In the genomic region with DNA sequence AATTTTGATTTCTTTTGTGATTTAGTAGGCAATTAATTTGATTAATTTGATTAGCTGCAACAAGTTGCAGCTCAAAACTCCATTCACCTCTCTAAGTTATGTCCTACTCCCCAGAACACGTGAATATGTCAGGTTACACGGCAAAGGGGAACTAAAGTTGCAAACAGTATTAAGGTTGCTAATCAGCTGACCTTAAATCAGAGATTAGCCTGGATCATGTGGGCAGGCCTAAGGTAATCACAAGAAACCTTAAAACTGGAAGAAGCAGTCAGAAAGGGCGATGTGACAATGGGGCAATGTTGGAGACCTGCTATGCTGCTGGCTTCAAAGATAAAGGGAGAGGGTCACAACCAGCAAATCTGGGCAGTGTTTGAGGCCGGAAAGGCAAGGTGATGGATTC, we compare ENCODE assay signal across 24 cellular contexts. TPM values are rescaled to one million over a fixed set of nuclear protein-coding genes. Genes with fewer than 3 reads are reported as not detected.
DNase-seq lines count a peak whose midpoint lies in the region; ATAC-seq, FAIRE-seq and TF ChIP-seq lines count a peak whose summit lies in the region.
"Had no signal": no experiment of that assay in that cellular context is flagged by ENCODE, and none has a peak within 500 bp of the region (broad histone marks: within the 10 kb centered on the region; RNA-seq: fewer than 3 reads in every experiment).

No MANE protein-coding gene starts in this region.

- no peaks in the 10 kb centered on the region for H3K9me3 ChIP-seq in H1 (ENCODE audit: insufficient read depth in 2 of 2, low read depth in 1 of 2, low read length in 1 of 2)
- no peaks in the 10 kb centered on the region for H3K9me3 ChIP-seq in neural progenitor cell (ENCODE audit: low read depth)
- H3K9me3 ChIP-seq: HAP-1 had no signal

- TF ChIP-seq EP300 in H1 (IDR thresholded peaks at IDR 0.05; ENCODE audit: borderline replicate concordance in 1 of 2, low read depth in 2 of 2, low read length in 2 of 2): no peak

- TF ChIP-seq POLR2A in H1 (IDR thresholded peaks at IDR 0.05; ENCODE audit: control extremely low read depth in 1 of 2, low read depth in 2 of 2, low read length in 2 of 2): no peak

- WGBS in H1 (ENCODE audit: extremely low coverage in 1 of 2, insufficient coverage in 1 of 2, insufficient read length in 1 of 2, insufficient replicate concordance in 2 of 2, low coverage in 1 of 2, low lambda C conversion rate in 2 of 2, missing lambda C conversion rate in 1 of 2), 2 experiments: 92% methylated on average over 4 of the region's 4 CpGs; no CpG with 5 or more reads in 1 of the 2 experiments

- no peak for TF ChIP-seq RAD21 in H1 (IDR thresholded peaks at IDR 0.05 in 1 of 2, conservative IDR thresholded peaks at IDR 0.05 in 1 of 2; ENCODE audit: low read depth in 2 of 2, low read length in 2 of 2)

- H3K9ac ChIP-seq in H1 (replicated peaks in 1 of 4; ENCODE audit: extremely low read depth in 1 of 4, low read depth in 3 of 4, low read length in 3 of 4): no peak overlapping the region
- no peak overlapping the region for H3K9ac ChIP-seq in neural progenitor cell

- peak; percentile 39 for DNase-seq in OCI-M1 (lab: John Stamatoyannopoulos, UW)
- DNase-seq in H1 (ENCODE audit: low read depth in 1 of 2, low spot score in 2 of 2): no peak
- DNase-seq in neural progenitor cell (ENCODE audit: low spot score): peak; percentile 36
- DNase-seq in mesothelial cell of epicardium (ENCODE audit: low spot score in 2 of 2, unreplicated experiment in 2 of 2): no peak
- DNase-seq in GM19238 (ENCODE audit: insufficient read length, low spot score): no peak
- DNase-seq in glutamatergic neuron: no peak
- DNase-seq: C1 segment of cervical spinal cord; CD4-positive, alpha-beta memory T cell; COR-L47; DMS53; Kasumi-1; MV-4-11; NCI-H1105 treated with DMSO at 0.1 percent for 48 hours; NCI-H146; NCI-H1930; NCI-H2107; NCI-H446 treated with DMSO at 0.1 percent for 48 hours; NCI-H526; SHP77; T-cell had no signal

- FAIRE-seq in H1 (lab: Jason Lieb, UNC): no peak

- H2AFZ ChIP-seq in H1 (ENCODE audit: low read length): peak overlapping the region; percentile 37; the same call in 1 of the 2 replicates
- peak overlapping the region; percentile 23 for H2AFZ ChIP-seq in neural progenitor cell (replicated peaks)

- H2BK20ac ChIP-seq in H1 (ENCODE audit: low read length): no peak overlapping the region

- H3K4me3 Mint-ChIP-seq in neural progenitor cell (no peak overlapping the region), mesothelial cell of epicardium (no peak overlapping the region), glutamatergic neuron (ENCODE audit: unreplicated experiment) (no peak overlapping the region)
- H3K4me3 Mint-ChIP-seq: CD4-positive, alpha-beta memory T cell; T-cell had no signal

- H2AK5ac ChIP-seq in H1 (ENCODE audit: low read depth, low read length): no peak overlapping the region

- H3K9me3 Mint-ChIP-seq in neural progenitor cell (no peaks in the 10 kb centered on the region), mesothelial cell of epicardium (peaks cover 7% of the 10 kb centered on the region), glutamatergic neuron (ENCODE audit: unreplicated experiment) (no peaks in the 10 kb centered on the region)
- H3K9me3 Mint-ChIP-seq: CD4-positive, alpha-beta memory T cell; T-cell had no signal

- no peak overlapping the region for H2BK5ac ChIP-seq in H1 (ENCODE audit: low read depth, low read length)

- H3K36me3 ChIP-seq in H1 (ENCODE audit: control insufficient read depth in 2 of 4, insufficient read depth in 4 of 4, low read length in 3 of 4) (no peaks in the 10 kb centered on the region), neural progenitor cell (no peaks in the 10 kb centered on the region)
- H3K36me3 ChIP-seq: HAP-1 had no signal

- H3K56ac ChIP-seq in H1 (replicated peaks; ENCODE audit: insufficient read length, low read depth, low read length): no peak overlapping the region

- POLR2A ChIA-PET in H1 (lab: Charles Lee; ENCODE audit: partially characterized antibody): no interaction called here

- no peak overlapping the region for H3K4ac ChIP-seq in H1 (replicated peaks; ENCODE audit: insufficient read length, low read depth, low read length)

- H3K27ac Mint-ChIP-seq in neural progenitor cell (no peak overlapping the region), mesothelial cell of epicardium (no peak overlapping the region), glutamatergic neuron (ENCODE audit: unreplicated experiment) (no peak overlapping the region)
- H3K27ac Mint-ChIP-seq: CD4-positive, alpha-beta memory T cell; T-cell had no signal

- H3K4me1 ChIP-seq in H1 (replicated peaks in 1 of 4; ENCODE audit: control insufficient read depth in 3 of 4, insufficient read depth in 4 of 4, low read length in 3 of 4) (no peaks in the 10 kb centered on the region), neural progenitor cell (peaks cover 11% of the 10 kb centered on the region)
- H3K4me1 ChIP-seq: HAP-1 had no signal

- H3K36me3 Mint-ChIP-seq in neural progenitor cell (no peaks in the 10 kb centered on the region), mesothelial cell of epicardium (peaks cover 2% of the 10 kb centered on the region), glutamatergic neuron (ENCODE audit: unreplicated experiment) (no peaks in the 10 kb centered on the region)
- H3K36me3 Mint-ChIP-seq: CD4-positive, alpha-beta memory T cell; T-cell had no signal

- no peak overlapping the region for H3K4me3 ChIP-seq in H1 (ENCODE audit: extremely low read depth in 1 of 4, insufficient read depth in 2 of 4, low read depth in 3 of 4, low read length in 4 of 4)
- H3K4me3 ChIP-seq in neural progenitor cell: no peak overlapping the region
- H3K4me3 ChIP-seq: HAP-1 had no signal

- H3K23ac ChIP-seq in H1 (ENCODE audit: insufficient read length): no peak overlapping the region

- no peaks in the 10 kb centered on the region for H4K20me1 ChIP-seq in H1 (replicated peaks in 1 of 2; ENCODE audit: control insufficient read depth in 1 of 2, insufficient read depth in 2 of 2, low read length in 2 of 2)
- H4K20me1 ChIP-seq in neural progenitor cell (ENCODE audit: low read depth): no peaks in the 10 kb centered on the region

- H3K27me3 Mint-ChIP-seq in neural progenitor cell (ENCODE audit: insufficient read depth, low read depth) (no peaks in the 10 kb centered on the region), mesothelial cell of epicardium (ENCODE audit: low read depth) (no peaks in the 10 kb centered on the region), glutamatergic neuron (ENCODE audit: unreplicated experiment) (no peaks in the 10 kb centered on the region)

- H3K4me2 ChIP-seq in H1 (ENCODE audit: insufficient read depth in 1 of 2, low read depth in 2 of 2, low read length in 2 of 2): no peak overlapping the region
- peak overlapping the region; percentile 39 for H3K4me2 ChIP-seq in neural progenitor cell

- no peaks in the 10 kb centered on the region for H3F3A ChIP-seq in neural progenitor cell (ENCODE audit: low read depth)

- H3K79me2 ChIP-seq in H1 (ENCODE audit: control insufficient read depth in 1 of 2, insufficient read depth in 2 of 2, low read length in 2 of 2) (no peaks in the 10 kb centered on the region), neural progenitor cell (ENCODE audit: low read depth) (no peaks in the 10 kb centered on the region)

- no peak overlapping the region for H2BK120ac ChIP-seq in H1 (replicated peaks; ENCODE audit: low read depth, low read length)

- no peaks in the 10 kb centered on the region for H3K79me1 ChIP-seq in H1 (ENCODE audit: low read depth, low read length)

- no peak overlapping the region for H4K8ac ChIP-seq in H1 (ENCODE audit: extremely low read depth, insufficient read depth, low read length)

- H3K14ac ChIP-seq in H1 (ENCODE audit: insufficient read length): no peak overlapping the region

- CTCF ChIA-PET in H1 (lab: Charles Lee; ENCODE audit: partially characterized antibody): interaction anchor here (0.9 to 1.2 kb wide), 3 partner anchors 11 to 247 kb away, joined by 3 to 4 read pairs (median 3); no protein-coding TSS in a partner anchor

- no peak overlapping the region for H3K18ac ChIP-seq in H1 (ENCODE audit: extremely low read depth, low read length)

- H4K5ac ChIP-seq in H1 (ENCODE audit: insufficient read length, low read depth, low read length): no peak overlapping the region

- H3K27me3 ChIP-seq in H1 (replicated peaks in 1 of 4; ENCODE audit: control insufficient read depth in 3 of 4, extremely low read depth in 1 of 4, insufficient read depth in 3 of 4, low read length in 3 of 4) (no peaks in the 10 kb centered on the region), neural progenitor cell (no peaks in the 10 kb centered on the region)

- H4K91ac ChIP-seq in H1 (replicated peaks; ENCODE audit: insufficient read length, low read length): no peak overlapping the region

- no peak overlapping the region for H2BK12ac ChIP-seq in H1 (ENCODE audit: low read depth, low read length)

- TF ChIP-seq CTCF in H1 (IDR thresholded peaks at IDR 0.05; ENCODE audit: control extremely low read depth in 1 of 3, insufficient read depth in 1 of 3, low read depth in 1 of 3, low read length in 3 of 3): no peak
- no peak for TF ChIP-seq CTCF in neural progenitor cell (IDR thresholded peaks at IDR 0.05)
- TF ChIP-seq CTCF in mesothelial cell of epicardium (IDR thresholded peaks at IDR 0.05; ENCODE audit: unreplicated experiment): no peak
- TF ChIP-seq CTCF in glutamatergic neuron (IDR thresholded peaks at IDR 0.05; ENCODE audit: partially characterized antibody, unreplicated experiment): no peak

- H3K27ac ChIP-seq in H1 (ENCODE audit: low read depth, low read length) (no peak overlapping the region), neural progenitor cell (no peak overlapping the region)
- H3K27ac ChIP-seq: RWPE1 had no signal

- H2BK15ac ChIP-seq in H1 (ENCODE audit: low read length): no peak overlapping the region

- H3K4me1 Mint-ChIP-seq in neural progenitor cell (peaks cover 4% of the 10 kb centered on the region), mesothelial cell of epicardium (peaks cover 13% of the 10 kb centered on the region), glutamatergic neuron (ENCODE audit: low read depth, unreplicated experiment) (no peaks in the 10 kb centered on the region)

- no peaks in the 10 kb centered on the region for H3K23me2 ChIP-seq in H1 (ENCODE audit: low read depth, low read length)

- no peak for ATAC-seq in HG02885 (IDR thresholded peaks at IDR 0.05; ENCODE audit: poor library complexity, unreplicated experiment)
- ATAC-seq: Panc1, T-cell had no signal

RNA-seq across cellular contexts. Expression of gene ANXA1, which starts 47.3 kb away (rescaled TPM):
- total RNA-seq in H1 (2021; fragmentation: NEBNext Ultra II Directional; extraction: Animal tissue kit (Norgen Biotek cat#: 25700)): 5.7 and 6.7 TPM in 2 replicates
- polyA plus RNA-seq in H1 (2011; rRNA removed): 0.50 and 0.71 TPM in 2 replicates
- polyA plus RNA-seq in H1 (2011; cell fraction: cytosol; rRNA removed): 1.5 TPM
- polyA plus RNA-seq in H1 (2011; cell fraction: nucleus; rRNA removed): 0.23 TPM
- 1.5 to 5.3 TPM (median 2.6 TPM) in 4 replicates for polyA plus RNA-seq in H1 (2012, experiment 1 of 2)
- 0.62 TPM for polyA plus RNA-seq in H1 (2012, experiment 2 of 2)
- polyA plus RNA-seq in H1 (2013, experiment 1 of 2): 12.3 TPM
- 12.5 TPM for polyA plus RNA-seq in H1 (2013, experiment 2 of 2)
- 1.3 and 2.0 TPM in 2 replicates for polyA minus RNA-seq in H1 (2011; rRNA and poly(A)+ RNA removed)
- 3.4 TPM for polyA minus RNA-seq in H1 (2011; cell fraction: cytosol; rRNA and poly(A)+ RNA removed)
- polyA minus RNA-seq in H1 (2011; cell fraction: nucleus; rRNA and poly(A)+ RNA removed): 3.2 TPM
- 0.47 and 1.1 TPM in 2 replicates for total RNA-seq in neural progenitor cell (ENCODE audit: low replicate concordance)
- 166 to 189 TPM (median 183 TPM) in 3 replicates for total RNA-seq in mesothelial cell of epicardium
- total RNA-seq in glutamatergic neuron (ENCODE audit: unreplicated experiment): not detected

Comparison
In these comparisons a context has a peak if more than half of its experiments do, and no peak if none do; other contexts are left out.
1. DNase-seq: peak in OCI-M1 (single experiment) and neural progenitor cell (single experiment); none in H1 (0 of 2), mesothelial cell of epicardium (0 of 2), GM19238 (single experiment) and glutamatergic neuron (single experiment).
2. RNA of gene ANXA1, which starts 47.3 kb away (total RNA-seq): 166 to 189 TPM in mesothelial cell of epicardium; 5.7 to 6.7 TPM in H1, 0.47 to 1.1 TPM in neural progenitor cell and not detected in glutamatergic neuron (single experiment); every median in the first group is over 10 times any median in the second.